Comparison of ENCODE assay signal across 1 cellular context in the genomic region with DNA sequence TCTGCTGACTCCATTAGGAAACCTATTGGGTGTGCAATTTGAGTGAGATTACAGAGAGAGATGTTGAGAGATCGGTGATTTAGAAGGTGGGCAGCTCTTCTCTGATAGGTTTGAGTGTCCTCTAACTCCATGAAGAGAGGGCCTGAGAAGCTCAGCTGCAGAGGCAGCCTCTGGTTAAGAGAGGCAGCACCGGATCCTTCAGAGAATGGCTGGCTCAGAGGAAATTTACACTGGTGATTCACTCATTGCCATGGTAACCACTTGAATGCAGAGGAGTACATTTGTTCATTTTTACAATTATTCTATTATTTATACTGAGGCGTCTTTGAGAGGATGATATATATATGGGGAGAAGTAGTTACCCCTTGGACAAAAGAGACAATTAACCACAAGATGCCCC.
TF ChIP-seq lines count a peak whose summit lies in the region.

No MANE protein-coding gene starts in this region.

TF ChIP-seq in SK-N-SH treated with all-trans-retinoic acid at 6 μM for 48 hours, 23 proteins besides CTCF, POLR2A, EP300 and RAD21 (continued from another document):
- TF ChIP-seq, protein P1, sequence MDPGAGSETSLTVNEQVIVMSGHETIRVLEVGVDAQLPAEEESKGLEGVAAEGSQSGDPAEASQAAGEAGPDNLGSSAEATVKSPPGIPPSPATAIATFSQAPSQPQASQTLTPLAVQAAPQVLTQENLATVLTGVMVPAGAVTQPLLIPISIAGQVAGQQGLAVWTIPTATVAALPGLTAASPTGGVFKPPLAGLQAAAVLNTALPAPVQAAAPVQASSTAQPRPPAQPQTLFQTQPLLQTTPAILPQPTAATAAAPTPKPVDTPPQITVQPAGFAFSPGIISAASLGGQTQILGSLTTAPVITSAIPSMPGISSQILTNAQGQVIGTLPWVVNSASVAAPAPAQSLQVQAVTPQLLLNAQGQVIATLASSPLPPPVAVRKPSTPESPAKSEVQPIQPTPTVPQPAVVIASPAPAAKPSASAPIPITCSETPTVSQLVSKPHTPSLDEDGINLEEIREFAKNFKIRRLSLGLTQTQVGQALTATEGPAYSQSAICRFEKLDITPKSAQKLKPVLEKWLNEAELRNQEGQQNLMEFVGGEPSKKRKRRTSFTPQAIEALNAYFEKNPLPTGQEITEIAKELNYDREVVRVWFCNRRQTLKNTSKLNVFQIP (CRISPR knock-in tag; IDR thresholded peaks at IDR 0.05; ENCODE audit: borderline replicate concordance, low read depth), result no peak
- TF ChIP-seq ZNF565 (CRISPR knock-in tag; conservative IDR thresholded peaks at IDR 0.05; ENCODE audit: low read depth) (no peak), ZNF8 (CRISPR knock-in tag; IDR thresholded peaks at IDR 0.05) (no peak)
- TF ChIP-seq, protein P2, sequence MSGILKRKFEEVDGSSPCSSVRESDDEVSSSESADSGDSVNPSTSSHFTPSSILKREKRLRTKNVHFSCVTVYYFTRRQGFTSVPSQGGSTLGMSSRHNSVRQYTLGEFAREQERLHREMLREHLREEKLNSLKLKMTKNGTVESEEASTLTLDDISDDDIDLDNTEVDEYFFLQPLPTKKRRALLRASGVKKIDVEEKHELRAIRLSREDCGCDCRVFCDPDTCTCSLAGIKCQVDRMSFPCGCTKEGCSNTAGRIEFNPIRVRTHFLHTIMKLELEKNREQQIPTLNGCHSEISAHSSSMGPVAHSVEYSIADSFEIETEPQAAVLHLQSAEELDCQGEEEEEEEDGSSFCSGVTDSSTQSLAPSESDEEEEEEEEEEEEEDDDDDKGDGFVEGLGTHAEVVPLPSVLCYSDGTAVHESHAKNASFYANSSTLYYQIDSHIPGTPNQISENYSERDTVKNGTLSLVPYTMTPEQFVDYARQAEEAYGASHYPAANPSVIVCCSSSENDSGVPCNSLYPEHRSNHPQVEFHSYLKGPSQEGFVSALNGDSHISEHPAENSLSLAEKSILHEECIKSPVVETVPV (CRISPR knock-in tag; IDR thresholded peaks at IDR 0.05), result no peak
